In genomic region chr4:1204286-1204827, GRCh38 we compare ENCODE assay signal across 13 cellular contexts. TPM values are rescaled to one million over a fixed set of nuclear protein-coding genes. Genes with fewer than 3 reads are reported as not detected.
DNase-seq lines count a peak whose midpoint lies in the region; ATAC-seq and TF ChIP-seq lines count a peak whose summit lies in the region.
"Had no signal": no experiment of that assay in that cellular context is flagged by ENCODE, and none has a peak within 500 bp of the region (broad histone marks: within the 10 kb centered on the region; RNA-seq: fewer than 3 reads in every experiment).

No MANE protein-coding gene starts in this region.

- no peak for ATAC-seq in activated CD8-positive, alpha-beta memory T cell treated with anti-CD3 and anti-CD28 coated beads, Interleukin-2, amount 10 ng/mL, durations not matched to agents 7 days and 5 days
- ATAC-seq in WTC11 (no peak), GM21381 (IDR thresholded peaks at IDR 0.05; ENCODE audit: unreplicated experiment) (no peak), GM21447 (IDR thresholded peaks at IDR 0.05; ENCODE audit: unreplicated experiment) (no peak)
- ATAC-seq in stimulated activated naive B cell treated with anti-CD40 and anti-IgM and Interleukin-4, amounts not matched to agents 10 μg/mL and 1 μg/mL and 100 μg/mL, for 72 hours (replicated peaks) = no peak
- ATAC-seq: foreskin keratinocyte had no signal

- peak overlapping the region; percentile 45 to 75 (median 47) for H3K4me3 ChIP-seq in liver (ENCODE audit: low read depth in 1 of 3, low read length in 3 of 3)
- H3K4me3 ChIP-seq in effector memory CD4-positive, alpha-beta T cell (ENCODE audit: insufficient read depth, low read depth, low read length, poor library complexity, severe bottlenecking) = no peak overlapping the region

- no peak overlapping the region for H3K4me3 Mint-ChIP-seq in activated CD8-positive, alpha-beta memory T cell treated with anti-CD3 and anti-CD28 coated beads, Interleukin-2, amount 10 ng/mL, durations not matched to agents 7 days and 5 days
- no peak overlapping the region for H3K4me3 Mint-ChIP-seq in WTC11
- H3K4me3 Mint-ChIP-seq in stimulated activated naive B cell treated with anti-CD40 and anti-IgM and Interleukin-4, amounts not matched to agents 10 μg/mL and 1 μg/mL and 100 μg/mL, for 72 hours = no peak overlapping the region

- TF ChIP-seq RAD21 in liver (IDR thresholded peaks at IDR 0.05) = no peak

- TF ChIP-seq CTCF in WTC11 (IDR thresholded peaks at IDR 0.05) (no peak), liver (IDR thresholded peaks at IDR 0.05; ENCODE audit: low read depth, low read length, missing input control) (no peak)

- H3K27me3 Mint-ChIP-seq in activated CD8-positive, alpha-beta memory T cell treated with anti-CD3 and anti-CD28 coated beads, Interleukin-2, amount 10 ng/mL, durations not matched to agents 7 days and 5 days = no peaks in the 10 kb centered on the region
- no peaks in the 10 kb centered on the region for H3K27me3 Mint-ChIP-seq in WTC11 (ENCODE audit: low read depth)
- H3K27me3 Mint-ChIP-seq in stimulated activated naive B cell treated with anti-CD40 and anti-IgM and Interleukin-4, amounts not matched to agents 10 μg/mL and 1 μg/mL and 100 μg/mL, for 72 hours = no peaks in the 10 kb centered on the region

- H3K9ac ChIP-seq in liver (ENCODE audit: low read depth in 1 of 2, low read length in 2 of 2) = peak overlapping the region; percentile 41 to 64

- no peaks in the 10 kb centered on the region for H3K36me3 ChIP-seq in liver (ENCODE audit: control insufficient read depth in 4 of 4, insufficient read depth in 3 of 4, low read depth in 1 of 4, low read length in 3 of 4)
- H3K36me3 ChIP-seq in effector memory CD4-positive, alpha-beta T cell (ENCODE audit: control insufficient read depth, insufficient read depth, low read length) = no peaks in the 10 kb centered on the region

- WGBS in liver = 41% methylated on average over 21 of the region's 21 CpGs

- H3K36me3 Mint-ChIP-seq in activated CD8-positive, alpha-beta memory T cell treated with anti-CD3 and anti-CD28 coated beads, Interleukin-2, amount 10 ng/mL, durations not matched to agents 7 days and 5 days = peaks cover 1% of the 10 kb centered on the region
- H3K36me3 Mint-ChIP-seq in WTC11 = no peaks in the 10 kb centered on the region
- H3K36me3 Mint-ChIP-seq in stimulated activated naive B cell treated with anti-CD40 and anti-IgM and Interleukin-4, amounts not matched to agents 10 μg/mL and 1 μg/mL and 100 μg/mL, for 72 hours = peaks cover 22 to 31% of the 10 kb centered on the region in 2 donors

- peaks cover 2 to 49% (median 21%) of the 10 kb centered on the region in 4 donors for H3K4me1 ChIP-seq in liver (ENCODE audit: control insufficient read depth in 4 of 4, insufficient read depth in 4 of 4, low read length in 3 of 4)
- peaks cover 32% of the 10 kb centered on the region for H3K4me1 ChIP-seq in effector memory CD4-positive, alpha-beta T cell (ENCODE audit: control insufficient read depth, insufficient read depth, low read length, poor library complexity, severe bottlenecking)
- H3K4me1 ChIP-seq: foreskin keratinocyte had no signal

- H3K27ac ChIP-seq in liver (ENCODE audit: low read depth in 1 of 2, low read length in 2 of 2) = peak overlapping the region; percentile 59 to 71
- no peak overlapping the region for H3K27ac ChIP-seq in effector memory CD4-positive, alpha-beta T cell (ENCODE audit: insufficient read depth, low read length, poor library complexity, severe bottlenecking)
- H3K27ac ChIP-seq: foreskin keratinocyte had no signal

- DNase-seq in activated CD8-positive, alpha-beta memory T cell treated with anti-CD3 and anti-CD28 coated beads, Interleukin-2, amount 10 ng/mL, durations not matched to agents 7 days and 5 days = no peak
- no peak for DNase-seq in activated CD8-positive, alpha-beta memory T cell treated with anti-CD3 and anti-CD28 coated beads for 24 hours
- peak; percentile 5 for DNase-seq in WTC11 (ENCODE audit: low spot score)
- DNase-seq in stimulated activated naive B cell treated with anti-CD40 and anti-IgM and Interleukin-4, amounts not matched to agents 10 μg/mL and 1 μg/mL and 100 μg/mL, for 72 hours = no peak
- DNase-seq in effector memory CD4-positive, alpha-beta T cell = no peak
- DNase-seq: ACHN; foreskin keratinocyte; MM.1S; stimulated activated CD4-positive, alpha-beta T cell treated with anti-CD3 and anti-CD28 coated beads, Interleukin-4, amount 100 ng/mL, for 4 hours had no signal

- H3K4me1 Mint-ChIP-seq in activated CD8-positive, alpha-beta memory T cell treated with anti-CD3 and anti-CD28 coated beads, Interleukin-2, amount 10 ng/mL, durations not matched to agents 7 days and 5 days = peaks cover 49% of the 10 kb centered on the region
- H3K4me1 Mint-ChIP-seq in WTC11 = no peaks in the 10 kb centered on the region
- H3K4me1 Mint-ChIP-seq in stimulated activated naive B cell treated with anti-CD40 and anti-IgM and Interleukin-4, amounts not matched to agents 10 μg/mL and 1 μg/mL and 100 μg/mL, for 72 hours = peaks cover 17 to 60% of the 10 kb centered on the region in 2 donors

- no peaks in the 10 kb centered on the region for H3K9me3 Mint-ChIP-seq in activated CD8-positive, alpha-beta memory T cell treated with anti-CD3 and anti-CD28 coated beads, Interleukin-2, amount 10 ng/mL, durations not matched to agents 7 days and 5 days (ENCODE audit: low read depth)
- no peaks in the 10 kb centered on the region for H3K9me3 Mint-ChIP-seq in WTC11
- peaks cover 0 to 2% of the 10 kb centered on the region in 2 donors for H3K9me3 Mint-ChIP-seq in stimulated activated naive B cell treated with anti-CD40 and anti-IgM and Interleukin-4, amounts not matched to agents 10 μg/mL and 1 μg/mL and 100 μg/mL, for 72 hours

- CTCF ChIA-PET in activated CD8-positive, alpha-beta memory T cell treated with anti-CD3 and anti-CD28 coated beads, Interleukin-2, amount 10 ng/mL, durations not matched to agents 7 days and 5 days (lab: Charles Lee) = interaction anchor here (1.1 to 6.5 kb wide), 13 partner anchors 12 to 142 kb away, joined by 3 to 60 read pairs (median 9); partner anchors contain the start of gene UVSSA
- CTCF ChIA-PET in WTC11 (lab: Charles Lee) = interaction anchor here (1.0 kb wide), 1 partner anchor 160 kb away, joined by 3 read pairs; no protein-coding TSS in a partner anchor

- peak overlapping the region; percentile 100 for H3K27ac Mint-ChIP-seq in activated CD8-positive, alpha-beta memory T cell treated with anti-CD3 and anti-CD28 coated beads, Interleukin-2, amount 10 ng/mL, durations not matched to agents 7 days and 5 days
- 0 out of 2 replicates have a peak overlapping the region, but pooled peaks have one; percentile 65 for H3K27ac Mint-ChIP-seq in WTC11
- H3K27ac Mint-ChIP-seq in stimulated activated naive B cell treated with anti-CD40 and anti-IgM and Interleukin-4, amounts not matched to agents 10 μg/mL and 1 μg/mL and 100 μg/mL, for 72 hours = peak overlapping the region; percentile 42
- H3K27ac Mint-ChIP-seq: progenitor cell of endocrine pancreas had no signal

- no peaks in the 10 kb centered on the region for H3K27me3 ChIP-seq in liver (ENCODE audit: control insufficient read depth in 4 of 4, insufficient read depth in 4 of 4, low read length in 3 of 4)
- H3K27me3 ChIP-seq in effector memory CD4-positive, alpha-beta T cell (replicated peaks; ENCODE audit: control insufficient read depth, insufficient read depth, low read length, poor library complexity, severe bottlenecking) = no peaks in the 10 kb centered on the region
- H3K27me3 ChIP-seq: foreskin keratinocyte had no signal

- H3K9me3 ChIP-seq in liver (ENCODE audit: control insufficient read depth in 4 of 4, low read length in 3 of 4) = no peaks in the 10 kb centered on the region
- H3K9me3 ChIP-seq in effector memory CD4-positive, alpha-beta T cell (ENCODE audit: control insufficient read depth, low read length) = no peaks in the 10 kb centered on the region

- POLR2A ChIA-PET in WTC11 (lab: Charles Lee) = no interaction called here

TF ChIP-seq in WTC11, 78 proteins besides CTCF, POLR2A, EP300 and RAD21 (continues in another document):
- no peak for TF ChIP-seq ZMAT4 (CRISPR knock-in tag; IDR thresholded peaks at IDR 0.05)
- TF ChIP-seq ZBTB21 (CRISPR knock-in tag; IDR thresholded peaks at IDR 0.05; ENCODE audit: borderline replicate concordance) = no peak
- TF ChIP-seq MAX (CRISPR knock-in tag; IDR thresholded peaks at IDR 0.05) = no peak

TF ChIP-seq in liver, 16 proteins besides CTCF, POLR2A, EP300 and RAD21 (continues in another document):
- no peak for TF ChIP-seq NR2F2 (IDR thresholded peaks at IDR 0.05)
- no peak for TF ChIP-seq JUND (IDR thresholded peaks at IDR 0.05)
- no peak for TF ChIP-seq RXRA (IDR thresholded peaks at IDR 0.05)
- no peak for TF ChIP-seq FOXA2 (IDR thresholded peaks at IDR 0.05)
- no peak for TF ChIP-seq HNF4G (IDR thresholded peaks at IDR 0.05)
- no peak for TF ChIP-seq GABPA (IDR thresholded peaks at IDR 0.05 in 1 of 2, conservative IDR thresholded peaks at IDR 0.05 in 1 of 2)
- TF ChIP-seq ATF3 (IDR thresholded peaks at IDR 0.05) = no peak

RNA-seq across cellular contexts. Expression of gene SPON2, which starts 32.0 kb away (rescaled TPM):
- 10 to 100 TPM; 11.7 to 28.0 TPM for total RNA-seq in activated CD8-positive, alpha-beta memory T cell treated with anti-CD3 and anti-CD28 coated beads, Interleukin-2, amount 10 ng/mL, durations not matched to agents 7 days and 5 days
- total RNA-seq in WTC11 (2021) = 4.9 to 6.6 TPM (median 5.3 TPM) in 3 replicates
- total RNA-seq in liver = 10 to 100 TPM; 35.7 to 80.3 TPM
- 10 to 100 TPM; 64.5 to 80.2 TPM for polyA plus RNA-seq in liver

RNA-seq across cellular contexts. Expression of gene CTBP1, which starts 44.6 kb away (rescaled TPM):
- total RNA-seq in activated CD8-positive, alpha-beta memory T cell treated with anti-CD3 and anti-CD28 coated beads, Interleukin-2, amount 10 ng/mL, durations not matched to agents 7 days and 5 days = 100 to 1,000 TPM; 193 to 250 TPM
- total RNA-seq in WTC11 (2021) = 143 to 167 TPM (median 159 TPM) in 3 replicates
- total RNA-seq in liver = 100 to 1,000 TPM in 1 of 2 donors, 10 to 100 TPM in 1; 88.7 to 156 TPM
- 10 to 100 TPM; 27.5 to 70.4 TPM for polyA plus RNA-seq in liver

Comparison
In these comparisons a context has a peak if more than half of its experiments do, and no peak if none do; other contexts are left out.
1. H3K27ac Mint-ChIP-seq: peak in every context shown above with its lines; median percentile 100 in activated CD8-positive, alpha-beta memory T cell treated with anti-CD3 and anti-CD28 coated beads, Interleukin-2, amount 10 ng/mL, durations not matched to agents 7 days and 5 days; 65 in WTC11; 42 in stimulated activated naive B cell treated with anti-CD40 and anti-IgM and Interleukin-4, amounts not matched to agents 10 μg/mL and 1 μg/mL and 100 μg/mL, for 72 hours.